In genomic region chr12:21764063-21764462, GRCh38 we compare ENCODE assay signal across 1 cellular context.
A peak's percentile ranks its signal among the peaks of the same experiment; 100 is the strongest.
TF ChIP-seq lines count a peak whose summit lies in the region.

No MANE protein-coding gene starts in this region.

TF ChIP-seq in HepG2, 621 proteins besides CTCF, POLR2A, EP300 and RAD21:
- TF ChIP-seq SALL2 (CRISPR knock-in tag; IDR thresholded peaks at IDR 0.05) (no peak), ZEB1 (IDR thresholded peaks at IDR 0.05; ENCODE audit: insufficient replicate concordance, low read depth) (no peak), CEBPB (IDR thresholded peaks at IDR 0.05; ENCODE audit: borderline replicate concordance, low read depth, low read length) (peak; percentile 36; the same call in 1 of the 2 replicates), ZNF362 (CRISPR knock-in tag; IDR thresholded peaks at IDR 0.05; ENCODE audit: borderline replicate concordance) (no peak), ZKSCAN8 (CRISPR knock-in tag; IDR thresholded peaks at IDR 0.05; ENCODE audit: borderline replicate concordance) (no peak), ZNF496 (CRISPR knock-in tag; IDR thresholded peaks at IDR 0.05; ENCODE audit: insufficient replicate concordance) (no peak), RFX1 (IDR thresholded peaks at IDR 0.05) (no peak)
TF ChIP-seq in HepG2: peak in this region for 1.
